Comparison of ENCODE assay signal across 21 cellular contexts in the genomic region with DNA sequence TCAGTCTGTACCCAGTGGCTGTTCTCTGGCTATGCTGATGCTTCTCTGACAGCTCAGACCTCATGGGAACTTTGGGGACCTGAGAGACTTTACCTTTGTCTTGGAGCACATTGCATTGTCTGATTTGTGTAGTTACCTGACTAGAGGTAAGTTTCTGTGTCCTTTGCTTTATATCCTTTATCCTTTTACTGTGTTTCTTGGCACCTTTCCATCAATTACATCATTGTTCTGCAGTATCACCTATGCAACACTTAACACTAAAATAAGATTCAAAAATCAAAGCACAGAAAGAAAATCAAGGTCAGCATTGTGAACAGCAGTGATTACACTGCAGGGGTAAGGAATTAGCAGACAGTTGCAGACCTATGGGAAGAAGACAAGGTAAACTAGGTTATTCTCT. TPM values are rescaled to one million over a fixed set of nuclear protein-coding genes. Genes with fewer than 3 reads are reported as not detected.
"Had no signal": no experiment of that assay in that cellular context is flagged by ENCODE, and none has a peak within 500 bp of the region (broad histone marks: within the 10 kb centered on the region; RNA-seq: fewer than 3 reads in every experiment).

No MANE protein-coding gene starts in this region.

- H3K27ac ChIP-seq: adrenal gland, esophagus muscularis mucosa, hepatocyte, left ventricle myocardium inferior, parathyroid adenoma, thoracic aorta had no signal

- H3K36me3 ChIP-seq: adrenal gland, esophagus muscularis mucosa, left ventricle myocardium inferior, thoracic aorta had no signal

- H3K4me2 ChIP-seq: hepatocyte had no signal

- H3K79me2 ChIP-seq: hepatocyte, parathyroid adenoma had no signal

- FAIRE-seq: colon, endometrium had no signal

- H2AFZ ChIP-seq: hepatocyte, parathyroid adenoma had no signal

- H3K27me3 ChIP-seq: esophagus muscularis mucosa, hepatocyte had no signal

- H3K9me3 ChIP-seq: adrenal gland, thoracic aorta had no signal

- DNase-seq: activated CD4-positive, alpha-beta memory T cell treated with anti-CD3 and anti-CD28 coated beads, Interleukin-2, amount 10 ng/mL, durations not matched to agents 7 days and 5 days; activated CD4-positive, alpha-beta T cell treated with anti-CD3 and anti-CD28 coated beads for 36 hours; activated effector memory CD4-positive, alpha-beta T cell treated with Interleukin-2 at 50 U/mL for 16 hours; activated T-cell treated with anti-CD3 and anti-CD28 coated beads, Interleukin-2, amount 50 U/mL, for 4 hours; adrenal gland; islet precursor cell; left ventricle myocardium inferior; mesenchymal stem cell; naive thymus-derived CD8-positive, alpha-beta T cell; stimulated activated CD4-positive, alpha-beta T cell treated with anti-CD3 and anti-CD28 coated beads, Interleukin-1b, Interleukin-23, amount 100 ng/mL, for 48 hours; stimulated activated naive CD8-positive, alpha-beta T cell treated with anti-CD3 and anti-CD28 coated beads, Interleukin-15, amount 100 ng/mL, for 72 hours had no signal

- H3K4me3 ChIP-seq: adrenal gland, esophagus muscularis mucosa, hepatocyte, left ventricle myocardium inferior, thoracic aorta had no signal

- H3K4me1 ChIP-seq: adrenal gland, esophagus muscularis mucosa, left ventricle myocardium inferior, parathyroid adenoma had no signal

- H3K9ac ChIP-seq: parathyroid adenoma had no signal

RNA-seq across cellular contexts. Expression of gene SLC35F4, which starts 43.8 kb away (rescaled TPM):
- total RNA-seq: activated CD4-positive, alpha-beta memory T cell treated with anti-CD3 and anti-CD28 coated beads, Interleukin-2, amount 10 ng/mL, durations not matched to agents 7 days and 5 days; activated CD4-positive, alpha-beta T cell treated with anti-CD3 and anti-CD28 coated beads for 36 hours; activated T-cell treated with anti-CD3 and anti-CD28 coated beads, Interleukin-2, amount 50 U/mL, for 4 hours; adrenal gland; cardiac septum; glomerular endothelial cell; left ventricle myocardium inferior; mucosa of gallbladder; naive thymus-derived CD8-positive, alpha-beta T cell; thoracic aorta; ureter had no signal
- polyA plus RNA-seq: adrenal gland; hepatocyte; naive thymus-derived CD8-positive, alpha-beta T cell had no signal
